10 cellular contexts compared by ENCODE assay signal in genomic region chr9:130927995-130928900, GRCh38. TPM values are rescaled to one million over a fixed set of nuclear protein-coding genes. Genes with fewer than 3 reads are reported as not detected.
DNase-seq lines count a peak whose midpoint lies in the region; ATAC-seq and TF ChIP-seq lines count a peak whose summit lies in the region.
"Had no signal": no experiment of that assay in that cellular context is flagged by ENCODE, and none has a peak within 500 bp of the region (broad histone marks: within the 10 kb centered on the region; RNA-seq: fewer than 3 reads in every experiment).

No MANE protein-coding gene starts in this region.

- H3K36me3 Mint-ChIP-seq in T-cell: no peaks in the 10 kb centered on the region

- H3K27ac Mint-ChIP-seq in T-cell: no peak overlapping the region

- H3K9me3 Mint-ChIP-seq in T-cell: no peaks in the 10 kb centered on the region

- DNase-seq in DMS153 (lab: John Stamatoyannopoulos, UW) (peak; percentile 28), left kidney (ENCODE audit: low read depth, low spot score) (peak; percentile 73), T-cell (no peak), iPS-NIHi11 (ENCODE audit: low spot score) (no peak)
- DNase-seq in central memory CD4-positive, alpha-beta T cell: no peak
- DNase-seq: gastrocnemius medialis had no signal

- no peak overlapping the region for H3K4me3 Mint-ChIP-seq in T-cell

- H3K4me1 Mint-ChIP-seq in T-cell: peaks cover 0 to 2% (median 0%) of the 10 kb centered on the region in 3 donors

- POLR2A ChIA-PET in HEK293 (lab: Yijun Ruan, JAX): interaction anchor here (0.7 to 1.3 kb wide), 6 partner anchors 8 to 313 kb away, joined by 3 to 10 read pairs (median 4); no protein-coding TSS in a partner anchor
- POLR2A ChIA-PET in T-cell (lab: Charles Lee): no interaction called here

- no peaks in the 10 kb centered on the region for H3K36me3 ChIP-seq in HEK293 (ENCODE audit: control insufficient read depth in 2 of 2, insufficient read depth in 1 of 2, low read length in 2 of 2)
- H3K36me3 ChIP-seq: gastrocnemius medialis had no signal

- H3K9me3 ChIP-seq in HEK293 (ENCODE audit: control insufficient read depth, insufficient read depth, low read depth, low read length): no peaks in the 10 kb centered on the region
- H3K9me3 ChIP-seq: gastrocnemius medialis had no signal

- ATAC-seq in SK-N-SH treated with all-trans-retinoic acid at 6 μM for 48 hours (peak; percentile 51), T-cell (replicated peaks in 1 of 4) (no peak), GM19328 (IDR thresholded peaks at IDR 0.05; ENCODE audit: unreplicated experiment) (no peak)
- ATAC-seq: gastrocnemius medialis had no signal

- no peak for TF ChIP-seq CTCF in HEK293 (tag by site-specific recombination; IDR thresholded peaks at IDR 0.05)

- H3K4me3 ChIP-seq in HEK293 (ENCODE audit: low read depth, low read length): no peak overlapping the region
- H3K4me3 ChIP-seq: gastrocnemius medialis had no signal

- peaks cover 20 to 30% of the 10 kb centered on the region in 2 donors for H3K27me3 Mint-ChIP-seq in T-cell

- H3K4me1 ChIP-seq in HEK293 (ENCODE audit: control insufficient read depth, insufficient read depth, low read length): peaks cover 3% of the 10 kb centered on the region; the same call in 1 of the 2 replicates
- H3K4me1 ChIP-seq: gastrocnemius medialis had no signal

- CTCF ChIA-PET in HEK293 (lab: Yijun Ruan, JAX): interaction anchor here (0.5 to 3.3 kb wide), 12 partner anchors 8 to 468 kb away, joined by 3 to 21 read pairs (median 3); no protein-coding TSS in a partner anchor
- CTCF ChIA-PET in T-cell (lab: Charles Lee): no interaction called here

- peak overlapping the region; percentile 19; the same call in 1 of the 2 replicates for H3K27ac ChIP-seq in HEK293 (ENCODE audit: extremely low read depth, low read depth, low read length)
- H3K27ac ChIP-seq: gastrocnemius medialis had no signal

TF ChIP-seq in HEK293, 187 proteins besides CTCF, POLR2A, EP300 and RAD21 (continues in another document):
- TF ChIP-seq ZNF776 (tag by site-specific recombination; IDR thresholded peaks at IDR 0.05; ENCODE audit: borderline replicate concordance) (no peak), ZNF423 (tag by site-specific recombination; IDR thresholded peaks at IDR 0.05) (peak; percentile 29; the same call in 1 of the 2 replicates), ZNF621 (tag by site-specific recombination; IDR thresholded peaks at IDR 0.05) (no peak), GLIS1 (tag by site-specific recombination; IDR thresholded peaks at IDR 0.05) (peak; percentile 45; the same call in 1 of the 2 replicates), ZBTB21 (tag by site-specific recombination; IDR thresholded peaks at IDR 0.05) (no peak), ZNF274 (IDR thresholded peaks at IDR 0.05; ENCODE audit: low read length) (no peak), ZNF274 (tag by site-specific recombination; IDR thresholded peaks at IDR 0.05; ENCODE audit: borderline replicate concordance) (no peak), ZNF548 (tag by site-specific recombination; IDR thresholded peaks at IDR 0.05) (no peak), ZNF335 (tag by site-specific recombination; conservative IDR thresholded peaks at IDR 0.05) (0 out of 2 replicates have a peak, but pooled peaks have one; percentile 23), ATF2 (tag by site-specific recombination; IDR thresholded peaks at IDR 0.05; ENCODE audit: low read depth) (no peak), KLF8 (tag by site-specific recombination; IDR thresholded peaks at IDR 0.05) (no peak), OVOL3 (tag by site-specific recombination; IDR thresholded peaks at IDR 0.05) (no peak), YY2 (tag by site-specific recombination; IDR thresholded peaks at IDR 0.05) (peak; percentile 40; the same call in 1 of the 2 replicates), TCF7L2 (IDR thresholded peaks at IDR 0.05; ENCODE audit: borderline replicate concordance, low read depth, low read length) (no peak)
- TF ChIP-seq, protein P1, sequence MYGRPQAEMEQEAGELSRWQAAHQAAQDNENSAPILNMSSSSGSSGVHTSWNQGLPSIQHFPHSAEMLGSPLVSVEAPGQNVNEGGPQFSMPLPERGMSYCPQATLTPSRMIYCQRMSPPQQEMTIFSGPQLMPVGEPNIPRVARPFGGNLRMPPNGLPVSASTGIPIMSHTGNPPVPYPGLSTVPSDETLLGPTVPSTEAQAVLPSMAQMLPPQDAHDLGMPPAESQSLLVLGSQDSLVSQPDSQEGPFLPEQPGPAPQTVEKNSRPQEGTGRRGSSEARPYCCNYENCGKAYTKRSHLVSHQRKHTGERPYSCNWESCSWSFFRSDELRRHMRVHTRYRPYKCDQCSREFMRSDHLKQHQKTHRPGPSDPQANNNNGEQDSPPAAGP (tag by site-specific recombination; IDR thresholded peaks at IDR 0.05): no peak
- TF ChIP-seq, protein P2, sequence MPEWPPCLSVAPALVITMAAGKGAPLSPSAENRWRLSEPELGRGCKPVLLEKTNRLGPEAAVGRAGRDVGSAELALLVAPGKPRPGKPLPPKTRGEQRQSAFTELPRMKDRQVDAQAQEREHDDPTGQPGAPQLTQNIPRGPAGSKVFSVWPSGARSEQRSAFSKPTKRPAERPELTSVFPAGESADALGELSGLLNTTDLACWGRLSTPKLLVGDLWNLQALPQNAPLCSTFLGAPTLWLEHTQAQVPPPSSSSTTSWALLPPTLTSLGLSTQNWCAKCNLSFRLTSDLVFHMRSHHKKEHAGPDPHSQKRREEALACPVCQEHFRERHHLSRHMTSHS (tag by site-specific recombination; IDR thresholded peaks at IDR 0.05): no peak

TF ChIP-seq in SK-N-SH treated with all-trans-retinoic acid at 6 μM for 48 hours, 23 proteins besides CTCF, POLR2A, EP300 and RAD21 (continues in another document):
- TF ChIP-seq RARB (CRISPR knock-in tag; IDR thresholded peaks at IDR 0.05): no peak
- no peak for TF ChIP-seq ZC3H10 (CRISPR knock-in tag; IDR thresholded peaks at IDR 0.05)
- TF ChIP-seq, protein P3, sequence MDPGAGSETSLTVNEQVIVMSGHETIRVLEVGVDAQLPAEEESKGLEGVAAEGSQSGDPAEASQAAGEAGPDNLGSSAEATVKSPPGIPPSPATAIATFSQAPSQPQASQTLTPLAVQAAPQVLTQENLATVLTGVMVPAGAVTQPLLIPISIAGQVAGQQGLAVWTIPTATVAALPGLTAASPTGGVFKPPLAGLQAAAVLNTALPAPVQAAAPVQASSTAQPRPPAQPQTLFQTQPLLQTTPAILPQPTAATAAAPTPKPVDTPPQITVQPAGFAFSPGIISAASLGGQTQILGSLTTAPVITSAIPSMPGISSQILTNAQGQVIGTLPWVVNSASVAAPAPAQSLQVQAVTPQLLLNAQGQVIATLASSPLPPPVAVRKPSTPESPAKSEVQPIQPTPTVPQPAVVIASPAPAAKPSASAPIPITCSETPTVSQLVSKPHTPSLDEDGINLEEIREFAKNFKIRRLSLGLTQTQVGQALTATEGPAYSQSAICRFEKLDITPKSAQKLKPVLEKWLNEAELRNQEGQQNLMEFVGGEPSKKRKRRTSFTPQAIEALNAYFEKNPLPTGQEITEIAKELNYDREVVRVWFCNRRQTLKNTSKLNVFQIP (CRISPR knock-in tag; IDR thresholded peaks at IDR 0.05; ENCODE audit: borderline replicate concordance, low read depth): no peak
- TF ChIP-seq TSHZ2 (CRISPR knock-in tag; IDR thresholded peaks at IDR 0.05): no peak
- no peak for TF ChIP-seq OSR1 (CRISPR knock-in tag; IDR thresholded peaks at IDR 0.05)
- TF ChIP-seq ARNTL (CRISPR knock-in tag; IDR thresholded peaks at IDR 0.05; ENCODE audit: borderline replicate concordance, low read depth): no peak
- TF ChIP-seq CSDC2 (CRISPR knock-in tag; IDR thresholded peaks at IDR 0.05): no peak
- no peak for TF ChIP-seq ZFP30 (CRISPR knock-in tag; IDR thresholded peaks at IDR 0.05)
- TF ChIP-seq, protein P4, sequence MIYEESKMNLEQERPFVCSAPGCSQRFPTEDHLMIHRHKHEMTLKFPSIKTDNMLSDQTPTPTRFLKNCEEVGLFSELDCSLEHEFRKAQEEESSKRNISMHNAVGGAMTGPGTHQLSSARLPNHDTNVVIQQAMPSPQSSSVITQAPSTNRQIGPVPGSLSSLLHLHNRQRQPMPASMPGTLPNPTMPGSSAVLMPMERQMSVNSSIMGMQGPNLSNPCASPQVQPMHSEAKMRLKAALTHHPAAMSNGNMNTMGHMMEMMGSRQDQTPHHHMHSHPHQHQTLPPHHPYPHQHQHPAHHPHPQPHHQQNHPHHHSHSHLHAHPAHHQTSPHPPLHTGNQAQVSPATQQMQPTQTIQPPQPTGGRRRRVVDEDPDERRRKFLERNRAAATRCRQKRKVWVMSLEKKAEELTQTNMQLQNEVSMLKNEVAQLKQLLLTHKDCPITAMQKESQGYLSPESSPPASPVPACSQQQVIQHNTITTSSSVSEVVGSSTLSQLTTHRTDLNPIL (CRISPR knock-in tag; IDR thresholded peaks at IDR 0.05; ENCODE audit: low read depth): no peak
- TF ChIP-seq GLIS3 (CRISPR knock-in tag; IDR thresholded peaks at IDR 0.05): no peak
- TF ChIP-seq ISL1 (CRISPR knock-in tag; IDR thresholded peaks at IDR 0.05): no peak

RNA-seq across cellular contexts. Expression of gene FIBCD1, which starts 10.8 kb away (rescaled TPM):
- total RNA-seq in T-cell: not detected
- total RNA-seq: gastrocnemius medialis; T-helper 2 cell treated with Interferon-gamma antibody and Interleukin-4, amounts not matched to agents 100 ng/mL and 5 ng/mL, for 36 hours had no signal

RNA-seq across cellular contexts. Expression of gene QRFP, which starts 31.6 kb away (rescaled TPM):
- not detected for total RNA-seq in T-cell
- total RNA-seq: gastrocnemius medialis; T-helper 2 cell treated with Interferon-gamma antibody and Interleukin-4, amounts not matched to agents 100 ng/mL and 5 ng/mL, for 36 hours had no signal

Comparison
In these comparisons a context has a peak if more than half of its experiments do, and no peak if none do; other contexts are left out.
1. DNase-seq: peak in DMS153 (single experiment) and left kidney (single experiment); none in central memory CD4-positive, alpha-beta T cell (single experiment), T-cell (0 of 34) and iPS-NIHi11 (single experiment).